ENCODE assay signal across 8 cellular contexts in the genomic region with DNA sequence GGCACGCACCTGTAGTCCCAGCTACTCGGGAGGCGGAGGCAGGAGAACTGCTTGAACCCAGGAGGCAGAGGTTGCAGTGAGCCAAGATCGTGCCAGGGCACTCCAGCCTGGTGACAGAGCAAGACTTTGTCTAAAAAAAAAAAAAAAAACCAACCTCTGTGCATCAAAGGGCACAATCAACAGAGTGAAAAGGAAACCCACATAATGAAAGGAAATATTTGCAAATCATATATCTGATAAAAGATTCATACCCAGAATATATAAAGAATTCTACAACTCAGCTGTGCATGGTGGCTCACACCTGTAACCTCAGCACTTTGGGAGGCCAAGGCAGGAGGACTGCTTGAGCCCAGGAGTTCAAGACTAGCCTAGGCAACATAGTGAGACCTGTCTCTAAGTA. TPM values are rescaled to one million over a fixed set of nuclear protein-coding genes. Genes with fewer than 3 reads are reported as not detected.
DNase-seq lines count a peak whose midpoint lies in the region; ATAC-seq, FAIRE-seq and TF ChIP-seq lines count a peak whose summit lies in the region.
"Not testable (repeated sequence)": the region's sequence is repeated elsewhere in the genome, so short reads cannot be mapped to it uniquely, and the experiment has no call there.

No MANE protein-coding gene starts in this region.

- peaks cover 47% of the 10 kb centered on the region for H3K4me1 ChIP-seq in CD4-positive, CD25-positive, alpha-beta regulatory T cell (ENCODE audit: control insufficient read depth, insufficient read depth, low read length, poor library complexity, severe bottlenecking)
- H3K4me1 ChIP-seq in DOHH2 (ENCODE audit: control insufficient read depth, low read length) (peaks cover 34% of the 10 kb centered on the region), left ventricle myocardium inferior (peaks cover 55% of the 10 kb centered on the region)
- not testable (repeated sequence) for H3K4me1 ChIP-seq in astrocyte (ENCODE audit: insufficient read depth, low read length)

- not testable (repeated sequence) for FAIRE-seq in astrocyte (lab: Jason Lieb, UNC)

- not testable (repeated sequence) for H3K27me3 Mint-ChIP-seq in CD4-positive, CD25-positive, alpha-beta regulatory T cell; activated T-cell treated with anti-CD3 and anti-CD28 coated beads, Interleukin-2, amount 50 U/mL, for 24 hours; astrocyte (ENCODE audit: low read depth, unreplicated experiment)

- not testable (repeated sequence) for TF ChIP-seq CTCF in DOHH2 (IDR thresholded peaks at IDR 0.05; ENCODE audit: low read depth, low read length, poor library complexity, severe bottlenecking); astrocyte (IDR thresholded peaks at IDR 0.05; ENCODE audit: insufficient read depth, low read depth, low read length); left ventricle myocardium inferior (IDR thresholded peaks at IDR 0.05; ENCODE audit: borderline replicate concordance)

- H3K36me3 ChIP-seq in CD4-positive, CD25-positive, alpha-beta regulatory T cell (ENCODE audit: control insufficient read depth, insufficient read depth, low read length); DOHH2 (ENCODE audit: control insufficient read depth, low read length); astrocyte (ENCODE audit: insufficient read depth, low read length); left ventricle myocardium inferior: not testable (repeated sequence)

- not testable (repeated sequence) for H3K27me3 ChIP-seq in CD4-positive, CD25-positive, alpha-beta regulatory T cell (ENCODE audit: control insufficient read depth, insufficient read depth, low read length); DOHH2 (ENCODE audit: control insufficient read depth, low read length); astrocyte (ENCODE audit: insufficient read depth, low read length); left ventricle myocardium inferior (ENCODE audit: low read depth)

- peaks cover 64% of the 10 kb centered on the region for H3K79me2 ChIP-seq in DOHH2 (ENCODE audit: control insufficient read depth, low read length)
- H3K79me2 ChIP-seq in astrocyte (ENCODE audit: insufficient read depth, low read length): peaks cover 48% of the 10 kb centered on the region

- not testable (repeated sequence) for H3K9me3 ChIP-seq in CD4-positive, CD25-positive, alpha-beta regulatory T cell (ENCODE audit: control insufficient read depth in 2 of 2, low read length in 2 of 2); DOHH2 (ENCODE audit: control insufficient read depth, insufficient read depth, low read length); astrocyte (ENCODE audit: insufficient read depth, low read depth, low read length); left ventricle myocardium inferior (replicated peaks)

- H3K27ac ChIP-seq in CD4-positive, CD25-positive, alpha-beta regulatory T cell (ENCODE audit: insufficient read depth, low read length, poor library complexity, severe bottlenecking): peak overlapping the region; percentile 60
- H3K27ac ChIP-seq in DOHH2 (ENCODE audit: low read depth, low read length); astrocyte (ENCODE audit: low read depth, low read length); left ventricle myocardium inferior (replicated peaks): not testable (repeated sequence)

- H3K9me3 Mint-ChIP-seq in CD4-positive, CD25-positive, alpha-beta regulatory T cell; activated T-cell treated with anti-CD3 and anti-CD28 coated beads, Interleukin-2, amount 50 U/mL, for 24 hours; astrocyte (ENCODE audit: unreplicated experiment); stimulated activated effector memory CD8-positive, alpha-beta T cell treated with anti-CD3 and anti-CD28 coated beads, Interleukin-12 subunit alpha, Interleukin-12 subunit beta, amount 100 ng/mL, for 72 hours: not testable (repeated sequence)

- H3K36me3 Mint-ChIP-seq in CD4-positive, CD25-positive, alpha-beta regulatory T cell; activated T-cell treated with anti-CD3 and anti-CD28 coated beads, Interleukin-2, amount 50 U/mL, for 24 hours (ENCODE audit: low read depth); astrocyte (ENCODE audit: low read depth, unreplicated experiment); stimulated activated effector memory CD8-positive, alpha-beta T cell treated with anti-CD3 and anti-CD28 coated beads, Interleukin-12 subunit alpha, Interleukin-12 subunit beta, amount 100 ng/mL, for 72 hours: not testable (repeated sequence)

- H4K20me1 ChIP-seq in DOHH2 (ENCODE audit: control insufficient read depth, insufficient read depth, low read depth, low read length); astrocyte (ENCODE audit: insufficient read depth, low read length): not testable (repeated sequence)

- peak; percentile 58 to 60 for ATAC-seq in CD4-positive, CD25-positive, alpha-beta regulatory T cell (ENCODE audit: low read depth in 2 of 2)
- peak; percentile 82 to 87 for ATAC-seq in activated CD4-positive, CD25-positive, alpha-beta regulatory T cell treated with anti-CD3 and anti-CD28 coated beads, Interleukin-2, amount 50 U/mL, for 24 hours
- peak; percentile 52 for ATAC-seq in stimulated activated effector memory CD8-positive, alpha-beta T cell treated with anti-CD3 and anti-CD28 coated beads, Interleukin-12 subunit alpha, Interleukin-12 subunit beta, amount 100 ng/mL, for 72 hours

- peak in 2 of 3 donors; percentile 38 to 44 for DNase-seq in CD4-positive, CD25-positive, alpha-beta regulatory T cell
- DNase-seq in activated T-cell treated with anti-CD3 and anti-CD28 coated beads, Interleukin-2, amount 50 U/mL, for 24 hours; astrocyte (ENCODE audit: low read depth); left ventricle myocardium inferior; stimulated activated effector memory CD8-positive, alpha-beta T cell treated with anti-CD3 and anti-CD28 coated beads, Interleukin-12 subunit alpha, Interleukin-12 subunit beta, amount 100 ng/mL, for 72 hours (ENCODE audit: low spot score in 2 of 2): not testable (repeated sequence)
- DNase-seq in activated naive CD4-positive, alpha-beta T cell treated with Interleukin-2 at 50 U/mL for 16 hours: peak; percentile 35

- not testable (repeated sequence) for H3K9me2 ChIP-seq in DOHH2 (replicated peaks; ENCODE audit: control insufficient read depth, low read length)

- peak overlapping the region; percentile 23 to 82 (median 46) for H3K4me3 Mint-ChIP-seq in CD4-positive, CD25-positive, alpha-beta regulatory T cell
- H3K4me3 Mint-ChIP-seq in activated T-cell treated with anti-CD3 and anti-CD28 coated beads, Interleukin-2, amount 50 U/mL, for 24 hours; astrocyte (ENCODE audit: unreplicated experiment); stimulated activated effector memory CD8-positive, alpha-beta T cell treated with anti-CD3 and anti-CD28 coated beads, Interleukin-12 subunit alpha, Interleukin-12 subunit beta, amount 100 ng/mL, for 72 hours: not testable (repeated sequence)

- peaks cover 46 to 81% (median 69%) of the 10 kb centered on the region in 4 donors for H3K4me1 Mint-ChIP-seq in CD4-positive, CD25-positive, alpha-beta regulatory T cell
- H3K4me1 Mint-ChIP-seq in activated T-cell treated with anti-CD3 and anti-CD28 coated beads, Interleukin-2, amount 50 U/mL, for 24 hours (ENCODE audit: low read depth): peaks cover 52% of the 10 kb centered on the region
- H3K4me1 Mint-ChIP-seq in astrocyte (ENCODE audit: low read depth, unreplicated experiment): peaks cover 20% of the 10 kb centered on the region
- peaks cover 41% of the 10 kb centered on the region for H3K4me1 Mint-ChIP-seq in stimulated activated effector memory CD8-positive, alpha-beta T cell treated with anti-CD3 and anti-CD28 coated beads, Interleukin-12 subunit alpha, Interleukin-12 subunit beta, amount 100 ng/mL, for 72 hours

- intact Hi-C loops in left ventricle myocardium inferior (cut with micrococcal nuclease): not testable (repeated sequence)

- peak overlapping the region; percentile 71 for H3K4me2 ChIP-seq in DOHH2 (ENCODE audit: low read length)
- H3K4me2 ChIP-seq in astrocyte (ENCODE audit: low read length): not testable (repeated sequence)

- not testable (repeated sequence) for H3K9ac ChIP-seq in astrocyte (ENCODE audit: low read length)

- not testable (repeated sequence) for H3K4me3 ChIP-seq in CD4-positive, CD25-positive, alpha-beta regulatory T cell (ENCODE audit: low read depth, low read length); astrocyte (ENCODE audit: insufficient read depth, low read depth, low read length)
- H3K4me3 ChIP-seq in DOHH2 (ENCODE audit: low read length) (peak overlapping the region; percentile 50), left ventricle myocardium inferior (peak overlapping the region; percentile 14)

- H2AFZ ChIP-seq in astrocyte (ENCODE audit: low read depth, low read length): not testable (repeated sequence)

- peak overlapping the region; percentile 39 to 81 (median 61) for H3K27ac Mint-ChIP-seq in CD4-positive, CD25-positive, alpha-beta regulatory T cell
- H3K27ac Mint-ChIP-seq in activated T-cell treated with anti-CD3 and anti-CD28 coated beads, Interleukin-2, amount 50 U/mL, for 24 hours: peak overlapping the region; percentile 22
- peak overlapping the region; percentile 34 for H3K27ac Mint-ChIP-seq in astrocyte (ENCODE audit: unreplicated experiment)
- peak overlapping the region; percentile 48 for H3K27ac Mint-ChIP-seq in stimulated activated effector memory CD8-positive, alpha-beta T cell treated with anti-CD3 and anti-CD28 coated beads, Interleukin-12 subunit alpha, Interleukin-12 subunit beta, amount 100 ng/mL, for 72 hours

- not testable (repeated sequence) for H3F3A ChIP-seq in DOHH2 (ENCODE audit: control insufficient read depth, insufficient read depth)

RNA-seq across cellular contexts. Expression of a gene that starts 39.2 kb away (rescaled TPM):
- 63.3 TPM for total RNA-seq in CD4-positive, CD25-positive, alpha-beta regulatory T cell
- polyA plus RNA-seq in CD4-positive, CD25-positive, alpha-beta regulatory T cell: 10 to 100 TPM in 2 of 4 donors, 1 to 10 TPM in 2; 6.1 to 14.6 (median 10.6) TPM
- total RNA-seq in astrocyte: 47.6 and 47.7 TPM in 2 replicates
- total RNA-seq in left ventricle myocardium inferior: 6.5 TPM
